ENCODE assay signal across 8 cellular contexts in genomic region chr6:42453027-42453648, GRCh38. TPM values are rescaled to one million over a fixed set of nuclear protein-coding genes. Genes with fewer than 3 reads are reported as not detected.
A peak's percentile ranks its signal among the peaks of the same experiment; 100 is the strongest.
DNase-seq lines count a peak whose midpoint lies in the region; ATAC-seq and TF ChIP-seq lines count a peak whose summit lies in the region.

No MANE protein-coding gene starts in this region.

- no peak overlapping the region for H3K27ac Mint-ChIP-seq in Calu3 (ENCODE audit: unreplicated experiment)
- H3K27ac Mint-ChIP-seq in activated naive CD4-positive, alpha-beta T cell treated with anti-CD3 and anti-CD28 coated beads, Interleukin-2, amount 10 ng/mL, durations not matched to agents 7 days and 5 days: no peak overlapping the region

- peak overlapping the region; percentile 85 to 91 for H3K27ac ChIP-seq in tibial artery

- peaks cover 36% of the 10 kb centered on the region for H3K36me3 Mint-ChIP-seq in Calu3 (ENCODE audit: insufficient read depth, unreplicated experiment)
- H3K36me3 Mint-ChIP-seq in activated naive CD4-positive, alpha-beta T cell treated with anti-CD3 and anti-CD28 coated beads, Interleukin-2, amount 10 ng/mL, durations not matched to agents 7 days and 5 days: peaks cover 9% of the 10 kb centered on the region

- DNase-seq in Calu3: peak; percentile 88
- DNase-seq in MG63: peak; percentile 91
- DNase-seq in SHP77 treated with DMSO at 0.1 percent for 48 hours (lab: John Stamatoyannopoulos, UW): peak; percentile 48
- DNase-seq in activated naive CD4-positive, alpha-beta T cell treated with anti-CD3 and anti-CD28 coated beads, Interleukin-2, amount 10 ng/mL, durations not matched to agents 7 days and 5 days: peak; percentile 88
- peak; percentile 85 for DNase-seq in germinal center (ENCODE audit: low spot score)
- no peak for DNase-seq in omental fat pad (ENCODE audit: low spot score)
- DNase-seq in tibial artery: peak; percentile 81 to 93

- no peaks in the 10 kb centered on the region for H3K9me3 Mint-ChIP-seq in Calu3 (ENCODE audit: low read depth, unreplicated experiment)
- H3K9me3 Mint-ChIP-seq in activated naive CD4-positive, alpha-beta T cell treated with anti-CD3 and anti-CD28 coated beads, Interleukin-2, amount 10 ng/mL, durations not matched to agents 7 days and 5 days: no peaks in the 10 kb centered on the region

- CTCF ChIA-PET in Calu3 (lab: Charles Lee): interaction anchor here (0.7 to 1.3 kb wide), 5 partner anchors 25 to 213 kb away, joined by 3 to 6 read pairs (median 4); no protein-coding TSS in a partner anchor
- CTCF ChIA-PET in activated naive CD4-positive, alpha-beta T cell treated with anti-CD3 and anti-CD28 coated beads, Interleukin-2, amount 10 ng/mL, durations not matched to agents 7 days and 5 days (lab: Charles Lee): interaction anchor here (0.8 to 1.2 kb wide), 4 partner anchors 19 to 94 kb away, joined by 3 to 4 read pairs (median 3); no protein-coding TSS in a partner anchor

- H3K36me3 ChIP-seq in MG63 (no peaks in the 10 kb centered on the region), tibial artery (no peaks in the 10 kb centered on the region)

- peaks cover 32% of the 10 kb centered on the region for H3K27me3 Mint-ChIP-seq in Calu3 (ENCODE audit: unreplicated experiment)
- peaks cover 31% of the 10 kb centered on the region for H3K27me3 Mint-ChIP-seq in activated naive CD4-positive, alpha-beta T cell treated with anti-CD3 and anti-CD28 coated beads, Interleukin-2, amount 10 ng/mL, durations not matched to agents 7 days and 5 days

- intact Hi-C loops in Calu3 (cut with micrococcal nuclease; ENCODE audit: unreplicated experiment): loop anchor here (5.0 to 10.0 kb wide), 3 partner anchors 79 to 198 kb away; no protein-coding TSS in a partner anchor
- intact Hi-C loops in tibial artery (cut with DNase I; ENCODE audit: low total_unique reads): no loop called here

- H3K4me3 ChIP-seq in MG63 (peak overlapping the region; percentile 69), tibial artery (peak overlapping the region; percentile 68 to 84)

- H3K4me1 ChIP-seq in tibial artery: peaks cover 0 to 24% (median 20%) of the 10 kb centered on the region in 4 donors

- BruUV-seq in Calu3 (replicated peaks; lab: Mats Ljungman, UMichigan): no TSS peak

- H3K9me3 ChIP-seq in MG63: no peaks in the 10 kb centered on the region
- no peaks in the 10 kb centered on the region for H3K9me3 ChIP-seq in tibial artery

- TF ChIP-seq CTCF in Calu3 (IDR thresholded peaks at IDR 0.05; ENCODE audit: unreplicated experiment) (no peak), omental fat pad (IDR thresholded peaks at IDR 0.05) (no peak), tibial artery (IDR thresholded peaks at IDR 0.05) (no peak)

- ATAC-seq in GM21619 (IDR thresholded peaks at IDR 0.05; ENCODE audit: unreplicated experiment) (peak; percentile 62), omental fat pad (ENCODE audit: low FRiP score) (peak; percentile 85)

- no peaks in the 10 kb centered on the region for H3K27me3 ChIP-seq in MG63
- no peaks in the 10 kb centered on the region for H3K27me3 ChIP-seq in tibial artery

- H3K4me1 Mint-ChIP-seq in Calu3 (ENCODE audit: low read depth, unreplicated experiment): peaks cover 20% of the 10 kb centered on the region
- H3K4me1 Mint-ChIP-seq in activated naive CD4-positive, alpha-beta T cell treated with anti-CD3 and anti-CD28 coated beads, Interleukin-2, amount 10 ng/mL, durations not matched to agents 7 days and 5 days: peaks cover 36% of the 10 kb centered on the region

- H3K4me3 Mint-ChIP-seq in Calu3 (ENCODE audit: low read depth, unreplicated experiment): peak overlapping the region; percentile 98
- H3K4me3 Mint-ChIP-seq in activated naive CD4-positive, alpha-beta T cell treated with anti-CD3 and anti-CD28 coated beads, Interleukin-2, amount 10 ng/mL, durations not matched to agents 7 days and 5 days: peak overlapping the region; percentile 93

RNA-seq across cellular contexts. Expression of gene TRERF1, which starts 1.4 kb away (rescaled TPM):
- total RNA-seq in Calu3 (2022) (0.81 and 1.4 TPM in 2 replicates), omental fat pad (10 to 100 TPM in 1 of 4 donors, 1 to 10 TPM in 3; 2.0 to 10.2 (median 2.6) TPM)
- 2.1 TPM in 2 replicates for total RNA-seq in MG63 (2014; rRNA removed; shearing (Covaris generic); ENCODE audit: low replicate concordance)
